ENCODE assay signal across 12 cellular contexts in genomic region chr17:74528491-74529199, GRCh38. TPM values are rescaled to one million over a fixed set of nuclear protein-coding genes. Genes with fewer than 3 reads are reported as not detected.
A peak's percentile ranks its signal among the peaks of the same experiment; 100 is the strongest.
DNase-seq lines count a peak whose midpoint lies in the region; ATAC-seq and TF ChIP-seq lines count a peak whose summit lies in the region.
"Had no signal": no experiment of that assay in that cellular context is flagged by ENCODE, and none has a peak within 500 bp of the region (broad histone marks: within the 10 kb centered on the region; RNA-seq: fewer than 3 reads in every experiment).

No MANE protein-coding gene starts in this region.

- peaks cover 52 to 59% of the 10 kb centered on the region in 2 donors for H3K36me3 Mint-ChIP-seq in CD14-positive monocyte
- no peaks in the 10 kb centered on the region for H3K36me3 Mint-ChIP-seq in WTC11

- ATAC-seq in GM19467 (IDR thresholded peaks at IDR 0.05; ENCODE audit: unreplicated experiment) = peak; percentile 79
- peak; percentile 75 for ATAC-seq in HG03460 (IDR thresholded peaks at IDR 0.05; ENCODE audit: unreplicated experiment)
- ATAC-seq in WTC11 = no peak

- DNase-seq in CD14-positive monocyte (ENCODE audit: low spot score) (peak; percentile 95), cardiac septum (ENCODE audit: low spot score) (peak; percentile 80), NCI-H2081 (lab: John Stamatoyannopoulos, UW) (no peak), WTC11 (ENCODE audit: low spot score) (no peak), HEK293T (ENCODE audit: extremely low spot score) (no peak), NCI-H2029 treated with DMSO at 0.1 percent for 48 hours (lab: John Stamatoyannopoulos, UW) (no peak)
- DNase-seq: DND-41 had no signal

- POLR2A ChIA-PET in WTC11 (lab: Charles Lee) (no interaction called here), HEK293T (lab: Yijun Ruan, JAX) (no interaction called here)

- no peak for TF ChIP-seq CTCF in CD14-positive monocyte (IDR thresholded peaks at IDR 0.05)
- no peak for TF ChIP-seq CTCF in WTC11 (IDR thresholded peaks at IDR 0.05)

- H3K27ac Mint-ChIP-seq in CD14-positive monocyte (peak overlapping the region; percentile 97 to 100 (median 98)), WTC11 (no peak overlapping the region)
- H3K27ac Mint-ChIP-seq: stimulated activated naive CD8-positive, alpha-beta T cell treated with anti-CD3 and anti-CD28 coated beads, Interleukin-15, Interleukin-2, amounts not matched to agents 100 ng/mL and 50 ng/mL, for 24 hours had no signal

- peak overlapping the region; percentile 84 to 94 for H3K4me3 Mint-ChIP-seq in CD14-positive monocyte
- H3K4me3 Mint-ChIP-seq in WTC11 = no peak overlapping the region
- H3K4me3 Mint-ChIP-seq: stimulated activated naive CD8-positive, alpha-beta T cell treated with anti-CD3 and anti-CD28 coated beads, Interleukin-15, Interleukin-2, amounts not matched to agents 100 ng/mL and 50 ng/mL, for 24 hours had no signal

- H3K27me3 Mint-ChIP-seq in CD14-positive monocyte (ENCODE audit: low read depth in 3 of 3) = peaks cover 0 to 3% (median 0%) of the 10 kb centered on the region in 3 donors
- peaks cover 36% of the 10 kb centered on the region for H3K27me3 Mint-ChIP-seq in WTC11 (ENCODE audit: low read depth)

- H3K9me3 Mint-ChIP-seq in CD14-positive monocyte = peaks cover 0 to 4% (median 2%) of the 10 kb centered on the region in 7 donors
- peaks cover 3% of the 10 kb centered on the region for H3K9me3 Mint-ChIP-seq in WTC11
- H3K9me3 Mint-ChIP-seq: stimulated activated naive CD8-positive, alpha-beta T cell treated with anti-CD3 and anti-CD28 coated beads, Interleukin-15, Interleukin-2, amounts not matched to agents 100 ng/mL and 50 ng/mL, for 24 hours had no signal

- intact Hi-C loops in CD14-positive monocyte (cut with micrococcal nuclease) = loop anchor here in 1 of 2 donors (1.0 kb wide), 1 partner anchor 8 kb away; no protein-coding TSS in a partner anchor
- intact Hi-C loops in cardiac septum (cut with DNase I) = no loop called here

- CTCF ChIA-PET in WTC11 (lab: Charles Lee) (interaction anchor here (1.0 to 3.2 kb wide), 2 partner anchors 38 to 160 kb away, joined by 3 to 13 read pairs; no protein-coding TSS in a partner anchor), HEK293T (lab: Yijun Ruan, JAX) (interaction anchor here (0.9 kb wide), 1 partner anchor 161 kb away, joined by 5 read pairs; no protein-coding TSS in a partner anchor)

- H3K4me1 Mint-ChIP-seq in CD14-positive monocyte = peaks cover 94% of the 10 kb centered on the region
- H3K4me1 Mint-ChIP-seq in WTC11 = peaks cover 13% of the 10 kb centered on the region

TF ChIP-seq in WTC11, 78 proteins besides CTCF, POLR2A, EP300 and RAD21 (continues in another document):
- TF ChIP-seq PRRX2 (CRISPR knock-in tag; IDR thresholded peaks at IDR 0.05) (no peak), ESRRA (CRISPR knock-in tag; IDR thresholded peaks at IDR 0.05; ENCODE audit: borderline replicate concordance) (no peak), ZNF121 (CRISPR knock-in tag; IDR thresholded peaks at IDR 0.05) (no peak), NR2C2 (CRISPR knock-in tag; IDR thresholded peaks at IDR 0.05) (no peak), GRHL2 (CRISPR knock-in tag; IDR thresholded peaks at IDR 0.05; ENCODE audit: insufficient replicate concordance, severe bottlenecking) (no peak), ERG (CRISPR knock-in tag; IDR thresholded peaks at IDR 0.05) (no peak), FOXP4 (CRISPR knock-in tag; IDR thresholded peaks at IDR 0.05) (no peak), PREB (CRISPR knock-in tag; IDR thresholded peaks at IDR 0.05; ENCODE audit: borderline replicate concordance) (no peak), ELF4 (CRISPR knock-in tag; IDR thresholded peaks at IDR 0.05; ENCODE audit: low read depth) (no peak)

TF ChIP-seq in HEK293T, 16 proteins besides CTCF, POLR2A, EP300 and RAD21:
- TF ChIP-seq SUZ12 (IDR thresholded peaks at IDR 0.05) = no peak
- no peak for TF ChIP-seq PKNOX1 (IDR thresholded peaks at IDR 0.05)
- TF ChIP-seq BHLHE40 (IDR thresholded peaks at IDR 0.05; ENCODE audit: borderline replicate concordance) = no peak
- no peak for TF ChIP-seq LEF1 (IDR thresholded peaks at IDR 0.05; ENCODE audit: borderline replicate concordance)
- TF ChIP-seq CTBP1 (IDR thresholded peaks at IDR 0.05; ENCODE audit: borderline replicate concordance) = no peak
- TF ChIP-seq HDGF (IDR thresholded peaks at IDR 0.05; ENCODE audit: borderline replicate concordance) = no peak
- no peak for TF ChIP-seq TARDBP (IDR thresholded peaks at IDR 0.05)
- no peak for TF ChIP-seq SP1 (IDR thresholded peaks at IDR 0.05)
- TF ChIP-seq ZNF384 (IDR thresholded peaks at IDR 0.05) = no peak
- TF ChIP-seq ARNT (IDR thresholded peaks at IDR 0.05) = no peak
- no peak for TF ChIP-seq ELF4 (IDR thresholded peaks at IDR 0.05)
- TF ChIP-seq L3MBTL2 (conservative IDR thresholded peaks at IDR 0.05) = no peak
- no peak for TF ChIP-seq FOXK2 (IDR thresholded peaks at IDR 0.05)

RNA-seq across cellular contexts. Expression of gene CD300LB, which starts 2.6 kb away (rescaled TPM):
- polyA plus RNA-seq in CD14-positive monocyte = 100 to 1,000 TPM in 1 of 2 donors, 10 to 100 TPM in 1; 88.0 to 102 TPM
- not detected for total RNA-seq in cardiac septum
- total RNA-seq in WTC11 (2021) = not detected in 3 replicates
- total RNA-seq: cardiac muscle cell, RPMI7951 had no signal
- polyA plus RNA-seq: cardiac muscle cell had no signal

RNA-seq across cellular contexts. Expression of gene CD300C, which starts 17.3 kb away (rescaled TPM):
- polyA plus RNA-seq in CD14-positive monocyte = 100 to 1,000 TPM in 1 of 2 donors, 10 to 100 TPM in 1; 93.1 to 141 TPM
- total RNA-seq in cardiac septum (0.24 TPM), WTC11 (2021) (not detected in 3 replicates)
- total RNA-seq: RPMI7951 had no signal

RNA-seq across cellular contexts. Expression of gene CD300H, which starts 38.7 kb away (rescaled TPM):
- polyA plus RNA-seq in CD14-positive monocyte = 100 to 1,000 TPM in 1 of 2 donors, 10 to 100 TPM in 1; 84.7 to 148 TPM
- not detected for total RNA-seq in cardiac septum
- total RNA-seq in WTC11 (2021) = not detected in 3 replicates
- total RNA-seq: cardiac muscle cell, RPMI7951 had no signal
- polyA plus RNA-seq: cardiac muscle cell had no signal

Comparison
In these comparisons a context has a peak if more than half of its experiments do, and no peak if none do; other contexts are left out.
1. DNase-seq: peak in CD14-positive monocyte (single experiment) and cardiac septum (single experiment); none in NCI-H2081 (0 of 2), WTC11 (single experiment), HEK293T (single experiment) and NCI-H2029 treated with DMSO at 0.1 percent for 48 hours (single experiment).